In the genomic region with DNA sequence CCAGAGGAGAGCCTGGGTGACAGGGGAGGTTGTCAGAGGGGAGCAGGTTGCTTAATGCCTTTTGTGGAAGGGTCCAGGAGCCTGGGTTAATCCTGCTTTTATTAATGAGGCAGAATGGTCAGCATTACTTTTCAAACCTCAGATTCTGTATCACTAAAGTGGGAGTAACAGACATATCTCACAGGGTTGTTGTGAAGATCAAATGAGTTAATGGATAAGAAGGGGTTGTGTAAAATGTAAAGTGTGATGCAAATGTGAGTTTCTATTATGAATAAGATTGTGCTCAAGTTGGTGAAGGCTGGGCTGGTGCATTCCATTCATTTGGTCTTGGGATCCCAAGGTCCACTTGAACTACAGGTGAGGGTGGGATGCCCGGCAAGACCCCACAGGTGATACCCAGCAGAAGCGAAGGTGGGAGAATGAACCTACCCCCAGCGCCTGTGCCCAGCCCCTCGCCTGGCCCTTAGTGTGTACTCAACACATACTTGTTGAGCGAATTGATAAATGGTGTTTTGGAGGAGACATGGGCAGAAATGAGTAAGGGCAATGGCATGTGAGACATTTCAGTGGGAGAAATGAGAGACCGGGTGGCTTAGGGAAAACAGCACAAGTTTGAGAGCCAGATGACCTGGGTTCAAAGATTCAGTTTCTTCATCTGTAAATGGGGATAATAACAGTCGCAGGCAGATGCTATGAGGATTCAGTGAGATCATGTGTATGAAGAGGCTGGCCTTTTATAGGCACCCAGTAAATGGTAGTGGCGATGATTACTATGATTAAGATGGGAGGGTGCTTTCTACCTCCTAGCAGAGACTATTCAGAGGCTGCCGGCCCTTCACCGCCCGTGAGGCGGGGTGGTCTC, we compare ENCODE assay signal across 17 cellular contexts. TPM values are rescaled to one million over a fixed set of nuclear protein-coding genes. Genes with fewer than 3 reads are reported as not detected.
A peak's percentile ranks its signal among the peaks of the same experiment; 100 is the strongest.
DNase-seq lines count a peak whose midpoint lies in the region.
"Had no signal": no experiment of that assay in that cellular context is flagged by ENCODE, and none has a peak within 500 bp of the region (broad histone marks: within the 10 kb centered on the region; RNA-seq: fewer than 3 reads in every experiment).

No MANE protein-coding gene starts in this region.

- H3K27me3 ChIP-seq in adipocyte (replicated peaks; ENCODE audit: control insufficient read depth, insufficient read depth, low read length), result peaks cover 15% of the 10 kb centered on the region
- H3K27me3 ChIP-seq: adrenal gland had no signal

- peak; percentile 81 for DNase-seq in A172 (ENCODE audit: low spot score)
- DNase-seq in HS-27A (ENCODE audit: low read depth), result peak; percentile 75
- peak; percentile 53 for DNase-seq in adipocyte (ENCODE audit: low read depth)
- peak; percentile 74 for DNase-seq in iris pigment epithelial cell (ENCODE audit: low read depth)
- DNase-seq in LoVo (ENCODE audit: low spot score), result no peak
- DNase-seq in MV-4-11 (lab: John Stamatoyannopoulos, UW), result no peak
- no peak for DNase-seq in germinal center (ENCODE audit: low spot score)
- no peak for DNase-seq in NCI-H2196 (lab: John Stamatoyannopoulos, UW; ENCODE audit: unreplicated experiment)
- DNase-seq: activated B cell treated with CpG ODN at 0.5 μM for 24 hours; adrenal gland; DMS79; effector memory CD8-positive, alpha-beta T cell; NCI-H1092 treated with DMSO at 0.1 percent for 48 hours; NCI-H774; transverse colon had no signal

- peaks cover 26% of the 10 kb centered on the region for H3K4me1 ChIP-seq in adipocyte (ENCODE audit: control insufficient read depth, insufficient read depth, low read length)
- H3K4me1 ChIP-seq: adrenal gland, parathyroid adenoma, transverse colon had no signal

- H3K9ac ChIP-seq in adipocyte (ENCODE audit: low read length), result no peak overlapping the region
- H3K9ac ChIP-seq: parathyroid adenoma had no signal

- no peaks in the 10 kb centered on the region for H3K9me3 ChIP-seq in adipocyte (ENCODE audit: control insufficient read depth, low read length)
- H3K9me3 ChIP-seq: adrenal gland, transverse colon had no signal

- no peak overlapping the region for H3K4me3 ChIP-seq in adipocyte (ENCODE audit: low read length)
- H3K4me3 ChIP-seq: adrenal gland, transverse colon had no signal

- H3K36me3 ChIP-seq in adipocyte (ENCODE audit: control insufficient read depth, insufficient read depth, low read length, severe bottlenecking), result no peaks in the 10 kb centered on the region
- H3K36me3 ChIP-seq: adrenal gland, transverse colon had no signal

RNA-seq across cellular contexts. Expression of a gene that starts 6.2 kb away (rescaled TPM):
- 0.05 TPM in 1 of 2 replicates, not detected in the other for total RNA-seq in A172 (2014; rRNA removed; shearing (Covaris generic))
- total RNA-seq: activated B cell treated with CpG ODN at 0.5 μM for 24 hours, lung microvascular endothelial cell, transverse colon had no signal

Comparison
In these comparisons a context has a peak if more than half of its experiments do, and no peak if none do; other contexts are left out.
1. DNase-seq: peak in A172 (single experiment), HS-27A (single experiment), adipocyte (single experiment) and iris pigment epithelial cell (single experiment); none in LoVo (single experiment), MV-4-11 (single experiment), germinal center (single experiment) and NCI-H2196 (single experiment).